10 cellular contexts compared by ENCODE assay signal in genomic region chr19:1361601-1362384, GRCh38. TPM values are rescaled to one million over a fixed set of nuclear protein-coding genes. Genes with fewer than 3 reads are reported as not detected.
A peak's percentile ranks its signal among the peaks of the same experiment; 100 is the strongest.
DNase-seq lines count a peak whose midpoint lies in the region; ATAC-seq and TF ChIP-seq lines count a peak whose summit lies in the region.
"Had no signal": no experiment of that assay in that cellular context is flagged by ENCODE, and none has a peak within 500 bp of the region (broad histone marks: within the 10 kb centered on the region; RNA-seq: fewer than 3 reads in every experiment).

No MANE protein-coding gene starts in this region.

- DNase-seq in SK-N-SH (no peak), fibroblast of pulmonary artery (ENCODE audit: low read depth) (peak; percentile 81), gastrocnemius medialis (no peak), germinal center (ENCODE audit: low spot score) (no peak), HCEC 1CT (no peak), AML-193 (lab: John Stamatoyannopoulos, UW) (no peak)
- DNase-seq in activated naive CD4-positive, alpha-beta T cell treated with anti-CD3 and anti-CD28 coated beads for 36 hours = no peak
- DNase-seq: NCI-H2081 had no signal

- H2AFZ ChIP-seq in SK-N-SH (ENCODE audit: low read depth) = no peak overlapping the region
- H2AFZ ChIP-seq: parathyroid adenoma had no signal

- WGBS in SK-N-SH (ENCODE audit: low lambda C conversion rate) = 80% methylated on average over 30 of the region's 30 CpGs

- H3K9ac ChIP-seq in SK-N-SH = peak overlapping the region; percentile 35; the same call in 1 of the 2 replicates
- H3K9ac ChIP-seq: parathyroid adenoma had no signal

- peaks cover 58 to 76% of the 10 kb centered on the region in 2 experiments for H3K36me3 ChIP-seq in SK-N-SH (replicated peaks in 1 of 2; ENCODE audit: control insufficient read depth in 1 of 2, insufficient read depth in 2 of 2, low read length in 1 of 2)
- peaks cover 0 to 75% of the 10 kb centered on the region in 2 donors for H3K36me3 ChIP-seq in gastrocnemius medialis

- no peaks in the 10 kb centered on the region for H3K27me3 Mint-ChIP-seq in activated naive CD4-positive, alpha-beta T cell treated with anti-CD3 and anti-CD28 coated beads for 36 hours (ENCODE audit: low read depth)

- peak overlapping the region; percentile 86 for H3K4me2 ChIP-seq in SK-N-SH

- TF ChIP-seq CTCF in SK-N-SH (IDR thresholded peaks at IDR 0.05) = no peak
- no peak for TF ChIP-seq CTCF in fibroblast of pulmonary artery (IDR thresholded peaks at IDR 0.05; ENCODE audit: low read length, missing control alignments)
- no peak for TF ChIP-seq CTCF in gastrocnemius medialis (IDR thresholded peaks at IDR 0.05 in 4 of 5, conservative IDR thresholded peaks at IDR 0.05 in 1 of 5)

- no peak for ATAC-seq in gastrocnemius medialis

- peaks cover 39% of the 10 kb centered on the region for H3K36me3 Mint-ChIP-seq in activated naive CD4-positive, alpha-beta T cell treated with anti-CD3 and anti-CD28 coated beads for 36 hours (ENCODE audit: low read depth)

- H3K79me2 ChIP-seq in SK-N-SH (ENCODE audit: insufficient read depth) = peaks cover 24% of the 10 kb centered on the region; the same call in 1 of the 2 replicates

- H3K4me3 ChIP-seq in GM08714 (ENCODE audit: low read length) (peak overlapping the region; percentile 19; the same call in 1 of the 2 replicates), SK-N-SH (ENCODE audit: low read depth in 2 of 2, low read length in 1 of 2) (peak overlapping the region; percentile 28 to 52), fibroblast of pulmonary artery (replicated peaks; ENCODE audit: low read depth, low read length) (peak overlapping the region; percentile 41), gastrocnemius medialis (no peak overlapping the region)

- no peak overlapping the region for H3K27ac Mint-ChIP-seq in activated naive CD4-positive, alpha-beta T cell treated with anti-CD3 and anti-CD28 coated beads for 36 hours

- TF ChIP-seq RAD21 in SK-N-SH (IDR thresholded peaks at IDR 0.05; ENCODE audit: low read length) = no peak

- no peak for TF ChIP-seq EP300 in SK-N-SH (IDR thresholded peaks at IDR 0.05; ENCODE audit: borderline replicate concordance in 1 of 2, low read depth in 1 of 2, low read length in 1 of 2)

- H3K27me3 ChIP-seq in SK-N-SH (ENCODE audit: insufficient read depth) (no peaks in the 10 kb centered on the region), gastrocnemius medialis (no peaks in the 10 kb centered on the region)

- no peaks in the 10 kb centered on the region for H3K9me2 ChIP-seq in SK-N-SH

- peaks cover 31% of the 10 kb centered on the region for H3K4me1 Mint-ChIP-seq in activated naive CD4-positive, alpha-beta T cell treated with anti-CD3 and anti-CD28 coated beads for 36 hours (ENCODE audit: low read depth)

- H3F3A ChIP-seq in SK-N-SH (replicated peaks; ENCODE audit: insufficient read depth) = peaks cover 39% of the 10 kb centered on the region

- H3K9me3 Mint-ChIP-seq in activated naive CD4-positive, alpha-beta T cell treated with anti-CD3 and anti-CD28 coated beads for 36 hours = no peaks in the 10 kb centered on the region

- POLR2A ChIA-PET in SK-N-SH (lab: Yijun Ruan, JAX) = interaction anchor here (0.9 kb wide), 1 partner anchor 44 kb away, joined by 3 read pairs; no protein-coding TSS in a partner anchor

- in situ Hi-C loops in gastrocnemius medialis (cut with MboI; ENCODE audit: low sequenced_read_pairs in 4 of 4) = no loop called here

- CTCF ChIA-PET in SK-N-SH (lab: Yijun Ruan, JAX) = interaction anchor here (1.7 to 2.7 kb wide), 4 partner anchors 10 to 82 kb away, joined by 4 to 23 read pairs (median 13); no protein-coding TSS in a partner anchor
- CTCF ChIA-PET in activated naive CD4-positive, alpha-beta T cell treated with anti-CD3 and anti-CD28 coated beads for 36 hours (lab: Charles Lee) = no interaction called here

- H3K4me3 Mint-ChIP-seq in activated naive CD4-positive, alpha-beta T cell treated with anti-CD3 and anti-CD28 coated beads for 36 hours = no peak overlapping the region

- H3K27ac ChIP-seq in SK-N-SH (ENCODE audit: low read depth in 2 of 2, low read length in 1 of 2) = peak overlapping the region; percentile 62 to 92
- H3K27ac ChIP-seq in gastrocnemius medialis = peak overlapping the region; percentile 18 to 60 (median 38)
- H3K27ac ChIP-seq: parathyroid adenoma had no signal

- no peaks in the 10 kb centered on the region for H4K20me1 ChIP-seq in SK-N-SH (ENCODE audit: insufficient read depth)

- intact Hi-C loops in gastrocnemius medialis (cut with DNase I; ENCODE audit: low total_unique reads) = no loop called here
- intact Hi-C loops in activated naive CD4-positive, alpha-beta T cell treated with anti-CD3 and anti-CD28 coated beads for 36 hours (cut with micrococcal nuclease) = no loop called here

- TF ChIP-seq POLR2A in gastrocnemius medialis (IDR thresholded peaks at IDR 0.05) = no peak

- H3K4me1 ChIP-seq in SK-N-SH (ENCODE audit: control insufficient read depth in 1 of 2, insufficient read depth in 2 of 2, low read depth in 1 of 2, low read length in 1 of 2) (peaks cover 24 to 25% of the 10 kb centered on the region in 2 experiments), gastrocnemius medialis (peaks cover 10 to 12% of the 10 kb centered on the region in 2 donors)
- H3K4me1 ChIP-seq: parathyroid adenoma had no signal

- H3K9me3 ChIP-seq in SK-N-SH (no peaks in the 10 kb centered on the region), gastrocnemius medialis (no peaks in the 10 kb centered on the region)

TF ChIP-seq in SK-N-SH, 30 proteins besides CTCF, POLR2A, EP300 and RAD21 (continues in another document):
- TF ChIP-seq TCF12 (IDR thresholded peaks at IDR 0.05) (no peak), MXI1 (IDR thresholded peaks at IDR 0.05; ENCODE audit: low read depth, low read length) (no peak), SIN3A (IDR thresholded peaks at IDR 0.05; ENCODE audit: borderline replicate concordance, low read depth, low read length) (no peak), REST (IDR thresholded peaks at IDR 0.05; ENCODE audit: low read depth, low read length) (no peak), PBX3 (IDR thresholded peaks at IDR 0.05) (no peak), NFIC (IDR thresholded peaks at IDR 0.05; ENCODE audit: borderline replicate concordance) (peak; percentile 63; the same call in 1 of the 2 replicates), FOSL2 (IDR thresholded peaks at IDR 0.05; ENCODE audit: borderline replicate concordance, low read depth) (peak; percentile 61; the same call in 1 of the 2 replicates), EZH2phosphoT487 (IDR thresholded peaks at IDR 0.05; ENCODE audit: borderline replicate concordance, low read depth) (no peak), MAX (IDR thresholded peaks at IDR 0.05; ENCODE audit: low read depth) (no peak)

RNA-seq across cellular contexts. Expression of gene NDUFS7, which starts 21.9 kb away (rescaled TPM):
- 52.5 and 66.4 TPM in 2 replicates for polyA plus RNA-seq in SK-N-SH (2012; rRNA removed)
- 22.6 and 43.2 TPM in 2 replicates for polyA plus RNA-seq in SK-N-SH (2012; cell fraction: cytosol; rRNA removed)
- 49.8 and 83.8 TPM in 2 replicates for polyA plus RNA-seq in SK-N-SH (2012; cell fraction: nucleus; rRNA removed)
- total RNA-seq in gastrocnemius medialis = 100 to 1,000 TPM; 259 to 497 (median 377) TPM
- total RNA-seq in activated naive CD4-positive, alpha-beta T cell treated with anti-CD3 and anti-CD28 coated beads for 36 hours = 100 to 1,000 TPM; 138 to 148 TPM

RNA-seq across cellular contexts. Expression of gene GAMT, which starts 39.5 kb away (rescaled TPM):
- polyA plus RNA-seq in SK-N-SH (2012; rRNA removed) = 76.5 and 85.3 TPM in 2 replicates
- polyA plus RNA-seq in SK-N-SH (2012; cell fraction: cytosol; rRNA removed) = 32.5 and 58.6 TPM in 2 replicates
- polyA plus RNA-seq in SK-N-SH (2012; cell fraction: nucleus; rRNA removed) = 41.2 and 45.7 TPM in 2 replicates
- total RNA-seq in gastrocnemius medialis = 100 to 1,000 TPM; 269 to 421 (median 373) TPM
- 10 to 100 TPM; 23.5 to 25.0 TPM for total RNA-seq in activated naive CD4-positive, alpha-beta T cell treated with anti-CD3 and anti-CD28 coated beads for 36 hours

RNA-seq across cellular contexts. Expression of gene DAZAP1, which starts 45.6 kb away (rescaled TPM):
- 43.8 and 54.3 TPM in 2 replicates for polyA plus RNA-seq in SK-N-SH (2012; rRNA removed)
- polyA plus RNA-seq in SK-N-SH (2012; cell fraction: cytosol; rRNA removed) = 41.8 and 45.0 TPM in 2 replicates
- 102 and 111 TPM in 2 replicates for polyA plus RNA-seq in SK-N-SH (2012; cell fraction: nucleus; rRNA removed)
- total RNA-seq in gastrocnemius medialis = 10 to 100 TPM; 53.7 to 74.1 (median 63.4) TPM
- 100 to 1,000 TPM; 253 to 265 TPM for total RNA-seq in activated naive CD4-positive, alpha-beta T cell treated with anti-CD3 and anti-CD28 coated beads for 36 hours

Comparison
In these comparisons a context has a peak if more than half of its experiments do, and no peak if none do; other contexts are left out.
1. H3K4me3 ChIP-seq: peak in GM08714 (single experiment), SK-N-SH (2 of 2) and fibroblast of pulmonary artery (single experiment); none in gastrocnemius medialis (0 of 4).
2. RNA of gene GAMT, which starts 39.5 kb away (total RNA-seq): 269 to 421 TPM in gastrocnemius medialis; 23.5 to 25.0 TPM in activated naive CD4-positive, alpha-beta T cell treated with anti-CD3 and anti-CD28 coated beads for 36 hours; every median in the first group is over 10 times any median in the second.